Comparison of ENCODE assay signal across 28 cellular contexts in genomic region chr11:117923275-117923674, GRCh38. TPM values are rescaled to one million over a fixed set of nuclear protein-coding genes. Genes with fewer than 3 reads are reported as not detected.
"Had no signal": no experiment of that assay in that cellular context is flagged by ENCODE, and none has a peak within 500 bp of the region (broad histone marks: within the 10 kb centered on the region; RNA-seq: fewer than 3 reads in every experiment).

No MANE protein-coding gene starts in this region.

- H3K36me3 Mint-ChIP-seq: activated naive CD4-positive, alpha-beta T cell treated with anti-CD3 and anti-CD28 coated beads, Interleukin-2, amount 50 U/mL, for 24 hours; activated naive CD8-positive, alpha-beta T cell treated with anti-CD3 and anti-CD28 coated beads for 36 hours had no signal

- H3K9me3 ChIP-seq: colonic mucosa, esophagus squamous epithelium, gastroesophageal sphincter had no signal

- H3K27ac ChIP-seq: brain microvascular endothelial cell, colonic mucosa, epithelial cell of prostate, esophagus squamous epithelium, gastroesophageal sphincter had no signal

- H3K27me3 ChIP-seq: brain microvascular endothelial cell, colonic mucosa, esophagus squamous epithelium, gastroesophageal sphincter had no signal

- H3K4me1 ChIP-seq: colonic mucosa, gastroesophageal sphincter had no signal

- H3K27ac Mint-ChIP-seq: activated naive CD4-positive, alpha-beta T cell treated with anti-CD3 and anti-CD28 coated beads for 36 hours; activated naive CD4-positive, alpha-beta T cell treated with anti-CD3 and anti-CD28 coated beads, Interleukin-2, amount 50 U/mL, for 24 hours; activated naive CD8-positive, alpha-beta T cell treated with anti-CD3 and anti-CD28 coated beads for 36 hours; activated T-cell treated with anti-CD3 and anti-CD28 coated beads, Interleukin-2, amount 50 U/mL, for 24 hours; activated T-cell treated with anti-CD3 and anti-CD28 coated beads, Interleukin-2, amount 50 U/mL, for 72 hours had no signal

- H3K9me3 Mint-ChIP-seq: activated naive CD4-positive, alpha-beta T cell treated with anti-CD3 and anti-CD28 coated beads for 36 hours; activated naive CD4-positive, alpha-beta T cell treated with anti-CD3 and anti-CD28 coated beads, Interleukin-2, amount 50 U/mL, for 24 hours; activated T-cell treated with anti-CD3 and anti-CD28 coated beads, Interleukin-2, amount 50 U/mL, for 24 hours; activated T-cell treated with anti-CD3 and anti-CD28 coated beads, Interleukin-2, amount 50 U/mL, for 72 hours had no signal

- H3K4me3 ChIP-seq: colonic mucosa, esophagus squamous epithelium, gastroesophageal sphincter had no signal

- H3K27me3 Mint-ChIP-seq: activated naive CD4-positive, alpha-beta T cell treated with anti-CD3 and anti-CD28 coated beads, Interleukin-2, amount 50 U/mL, for 24 hours; activated naive CD8-positive, alpha-beta T cell treated with anti-CD3 and anti-CD28 coated beads for 36 hours; activated T-cell treated with anti-CD3 and anti-CD28 coated beads, Interleukin-2, amount 50 U/mL, for 24 hours had no signal

- H3K36me3 ChIP-seq: brain microvascular endothelial cell, colonic mucosa, esophagus squamous epithelium, gastroesophageal sphincter had no signal

- DNase-seq: activated CD4-positive, alpha-beta T cell treated with anti-CD3 and anti-CD28 coated beads for 4 hours; activated CD4-positive, alpha-beta T cell treated with anti-CD3 and anti-CD28 coated beads, Interleukin-2, amount 50 U/mL, for 1 hour; activated CD4-positive, alpha-beta T cell treated with anti-CD3 and anti-CD28 coated beads, Interleukin-2, amount 50 U/mL, for 48 hours; activated CD4-positive, CD25-positive, alpha-beta regulatory T cell; activated CD4-positive, CD25-positive, alpha-beta regulatory T cell treated with anti-CD3 and anti-CD28 coated beads, Interleukin-2, amount 50 U/mL, for 72 hours; activated CD8-positive, alpha-beta memory T cell treated with anti-CD3 and anti-CD28 coated beads, Interleukin-2, amount 50 U/mL, for 48 hours; activated naive CD4-positive, alpha-beta T cell treated with anti-CD3 and anti-CD28 coated beads for 36 hours; activated naive CD8-positive, alpha-beta T cell treated with anti-CD3 and anti-CD28 coated beads for 36 hours; activated T-cell treated with anti-CD3 and anti-CD28 coated beads for 4 hours; activated T-cell treated with anti-CD3 and anti-CD28 coated beads, Interleukin-2, amount 50 U/mL, for 24 hours; activated T-cell treated with anti-CD3 and anti-CD28 coated beads, Interleukin-2, amount 50 U/mL, for 72 hours; amniotic stem cell; anterior cingulate cortex; brain microvascular endothelial cell; caudate nucleus; colonic mucosa; effector CD8-positive, alpha-beta T cell; esophagus squamous epithelium; foreskin melanocyte; T-helper 2 cell had no signal

- ATAC-seq: activated T-cell treated with anti-CD3 and anti-CD28 coated beads, Interleukin-2, amount 50 U/mL, for 72 hours; gastroesophageal sphincter had no signal

- H3K4me3 Mint-ChIP-seq: activated naive CD4-positive, alpha-beta T cell treated with anti-CD3 and anti-CD28 coated beads for 36 hours; activated naive CD4-positive, alpha-beta T cell treated with anti-CD3 and anti-CD28 coated beads, Interleukin-2, amount 50 U/mL, for 24 hours; activated naive CD8-positive, alpha-beta T cell treated with anti-CD3 and anti-CD28 coated beads for 36 hours; activated T-cell treated with anti-CD3 and anti-CD28 coated beads, Interleukin-2, amount 50 U/mL, for 24 hours; activated T-cell treated with anti-CD3 and anti-CD28 coated beads, Interleukin-2, amount 50 U/mL, for 72 hours had no signal

RNA-seq across cellular contexts. Expression of gene TMPRSS13, which starts 5.9 kb away (rescaled TPM):
- total RNA-seq: dermis microvascular lymphatic vessel endothelial cell, fibroblast of lung, fibroblast of villous mesenchyme had no signal
- polyA plus RNA-seq: fibroblast of lung had no signal

RNA-seq across cellular contexts. Expression of gene FXYD6, which starts 46.8 kb away (rescaled TPM):
- total RNA-seq: activated naive CD4-positive, alpha-beta T cell treated with anti-CD3 and anti-CD28 coated beads for 36 hours; bronchial epithelial cell; fibroblast of villous mesenchyme; T-helper 1 cell treated with Interleukin-12 subunit alpha and Interleukin-12 subunit beta and Interleukin-4 antibody, amounts not matched to agents 30 ng/mL and 1 ng/mL, for 36 hours had no signal
